ENCODE assay signal across 9 cellular contexts in genomic region chr2:96539215-96539920, GRCh38. TPM values are rescaled to one million over a fixed set of nuclear protein-coding genes. Genes with fewer than 3 reads are reported as not detected.
DNase-seq lines count a peak whose midpoint lies in the region; ATAC-seq and TF ChIP-seq lines count a peak whose summit lies in the region.
"Had no signal": no experiment of that assay in that cellular context is flagged by ENCODE, and none has a peak within 500 bp of the region (broad histone marks: within the 10 kb centered on the region; RNA-seq: fewer than 3 reads in every experiment).

No MANE protein-coding gene starts in this region.

- peaks cover 61% of the 10 kb centered on the region for H3K4me1 ChIP-seq in CD4-positive, CD25-positive, alpha-beta regulatory T cell (ENCODE audit: control insufficient read depth, insufficient read depth, low read length, poor library complexity, severe bottlenecking)
- peaks cover 13% of the 10 kb centered on the region for H3K4me1 ChIP-seq in colonic mucosa
- peaks cover 11 to 12% of the 10 kb centered on the region in 2 donors for H3K4me1 ChIP-seq in neuronal stem cell (ENCODE audit: control insufficient read depth in 2 of 2, insufficient read depth in 1 of 2, low read depth in 1 of 2, low read length in 2 of 2)

- no peak for DNase-seq in CD4-positive, CD25-positive, alpha-beta regulatory T cell
- DNase-seq in HFF-Myc (ENCODE audit: extremely low read depth, low read depth) (no peak), colonic mucosa (no peak), neuronal stem cell (ENCODE audit: low spot score) (no peak), GM20000 (ENCODE audit: low spot score) (no peak), NCI-H748 (lab: John Stamatoyannopoulos, UW; ENCODE audit: unreplicated experiment) (no peak), COLO668 (lab: John Stamatoyannopoulos, UW; ENCODE audit: unreplicated experiment) (no peak)
- DNase-seq: DMS79 treated with DMSO at 0.1 percent for 48 hours had no signal

- WGBS in neuronal stem cell (ENCODE audit: extremely low coverage in 2 of 2, insufficient read length in 2 of 2, insufficient replicate concordance in 1 of 2), 2 donors, result no CpG with 5 or more reads among the region's 9 CpGs

- peaks cover 17% of the 10 kb centered on the region for H3K36me3 Mint-ChIP-seq in CD4-positive, CD25-positive, alpha-beta regulatory T cell

- H3K36me3 ChIP-seq in CD4-positive, CD25-positive, alpha-beta regulatory T cell (ENCODE audit: control insufficient read depth, insufficient read depth, low read length), result peaks cover 28% of the 10 kb centered on the region
- H3K36me3 ChIP-seq in colonic mucosa (no peaks in the 10 kb centered on the region), neuronal stem cell (replicated peaks in 1 of 2; ENCODE audit: control insufficient read depth in 2 of 2, insufficient read depth in 2 of 2, low read length in 2 of 2) (no peaks in the 10 kb centered on the region)

- H3K9me3 Mint-ChIP-seq in CD4-positive, CD25-positive, alpha-beta regulatory T cell, result no peaks in the 10 kb centered on the region

- H3K9me3 ChIP-seq in CD4-positive, CD25-positive, alpha-beta regulatory T cell (ENCODE audit: control insufficient read depth in 2 of 2, low read length in 2 of 2), result no peaks in the 10 kb centered on the region
- H3K9me3 ChIP-seq in colonic mucosa (no peaks in the 10 kb centered on the region), neuronal stem cell (replicated peaks in 1 of 2; ENCODE audit: control insufficient read depth in 2 of 2, insufficient read depth in 1 of 2, low read depth in 1 of 2, low read length in 2 of 2) (peaks cover 0 to 6% of the 10 kb centered on the region in 2 donors)

- no peak overlapping the region for H3K4me2 ChIP-seq in neuronal stem cell (ENCODE audit: insufficient read depth, low read length, poor library complexity, severe bottlenecking)

- no peak overlapping the region for H2BK120ac ChIP-seq in neuronal stem cell (ENCODE audit: low read depth, low read length)

- H3K9ac ChIP-seq in colonic mucosa (ENCODE audit: low read depth in 2 of 2, low read length in 2 of 2) (peak overlapping the region; percentile 13 to 58), neuronal stem cell (ENCODE audit: low read depth, low read length, poor library complexity) (no peak overlapping the region)

- H2AK5ac ChIP-seq in neuronal stem cell (ENCODE audit: low read depth, low read length), result no peak overlapping the region

- H2BK12ac ChIP-seq in neuronal stem cell (ENCODE audit: low read length), result no peak overlapping the region

- H3K27ac ChIP-seq in CD4-positive, CD25-positive, alpha-beta regulatory T cell (ENCODE audit: insufficient read depth, low read length, poor library complexity, severe bottlenecking), result peak overlapping the region; percentile 98
- H3K27ac ChIP-seq in colonic mucosa (peak overlapping the region; percentile 95), neuronal stem cell (replicated peaks; ENCODE audit: low read length) (no peak overlapping the region)

- intact Hi-C loops in colonic mucosa (cut with DNase I), result no loop called here

- no peak overlapping the region for H4K8ac ChIP-seq in neuronal stem cell (ENCODE audit: low read depth, low read length)

- peak overlapping the region; percentile 20 for H3K18ac ChIP-seq in neuronal stem cell (ENCODE audit: low read length)

- no peak overlapping the region for H3K23ac ChIP-seq in neuronal stem cell (ENCODE audit: low read depth, low read length, poor library complexity)

- H3K79me1 ChIP-seq in neuronal stem cell (ENCODE audit: low read depth, low read length), result no peaks in the 10 kb centered on the region

- peak overlapping the region; percentile 98 to 100 (median 99) for H3K27ac Mint-ChIP-seq in CD4-positive, CD25-positive, alpha-beta regulatory T cell

- no peak overlapping the region for H4K91ac ChIP-seq in neuronal stem cell (ENCODE audit: low read depth, low read length, poor library complexity)

- peak overlapping the region; percentile 90 to 98 (median 96) for H3K4me3 Mint-ChIP-seq in CD4-positive, CD25-positive, alpha-beta regulatory T cell

- no peak for ATAC-seq in CD4-positive, CD25-positive, alpha-beta regulatory T cell (ENCODE audit: low read depth in 2 of 2)
- ATAC-seq in HG02678 (IDR thresholded peaks at IDR 0.05; ENCODE audit: unreplicated experiment), result no peak

- peaks cover 4% of the 10 kb centered on the region for H3K27me3 Mint-ChIP-seq in CD4-positive, CD25-positive, alpha-beta regulatory T cell

- no peak overlapping the region for H2AFZ ChIP-seq in neuronal stem cell (ENCODE audit: low read length)

- no peak overlapping the region for H2BK5ac ChIP-seq in neuronal stem cell (ENCODE audit: low read length)

- no peaks in the 10 kb centered on the region for H3K27me3 ChIP-seq in CD4-positive, CD25-positive, alpha-beta regulatory T cell (ENCODE audit: control insufficient read depth, insufficient read depth, low read length)
- H3K27me3 ChIP-seq in colonic mucosa (no peaks in the 10 kb centered on the region), neuronal stem cell (ENCODE audit: control insufficient read depth in 3 of 3, insufficient read depth in 3 of 3, low read depth in 1 of 3, low read length in 3 of 3) (peaks cover 8 to 36% (median 9%) of the 10 kb centered on the region in 3 experiments)

- no peak overlapping the region for H3K4ac ChIP-seq in neuronal stem cell (ENCODE audit: low read length)

- no peak overlapping the region for H3K14ac ChIP-seq in neuronal stem cell (ENCODE audit: low read length)

- TF ChIP-seq CTCF in HFF-Myc (IDR thresholded peaks at IDR 0.05; ENCODE audit: low read depth, low read length, missing control alignments), result no peak
- TF ChIP-seq CTCF in colonic mucosa (IDR thresholded peaks at IDR 0.05), result no peak
- TF ChIP-seq CTCF in GM20000 (IDR thresholded peaks at IDR 0.05; ENCODE audit: extremely low read depth, missing control alignments), result no peak

- peak overlapping the region; percentile 90 for H3K4me3 ChIP-seq in CD4-positive, CD25-positive, alpha-beta regulatory T cell (ENCODE audit: low read depth, low read length)
- H3K4me3 ChIP-seq in HFF-Myc (replicated peaks; ENCODE audit: low read depth, low read length) (peak overlapping the region; percentile 76), colonic mucosa (peak overlapping the region; percentile 74), neuronal stem cell (ENCODE audit: low read length in 2 of 2) (no peak overlapping the region)

- peaks cover 12 to 72% (median 51%) of the 10 kb centered on the region in 4 donors for H3K4me1 Mint-ChIP-seq in CD4-positive, CD25-positive, alpha-beta regulatory T cell

- no peak overlapping the region for H2BK15ac ChIP-seq in neuronal stem cell (ENCODE audit: low read length)

RNA-seq across cellular contexts. Expression of gene ARID5A, which starts 2.8 kb away (rescaled TPM):
- total RNA-seq in CD4-positive, CD25-positive, alpha-beta regulatory T cell, result 180 TPM
- 10 to 100 TPM; 63.5 to 85.6 (median 73.6) TPM for polyA plus RNA-seq in CD4-positive, CD25-positive, alpha-beta regulatory T cell
- total RNA-seq in colonic mucosa, result 10 to 100 TPM in 1 of 2 donors, 1 to 10 TPM in 1; 6.9 to 16.4 TPM
- polyA plus RNA-seq in neuronal stem cell (2013, experiment 1 of 2), result 1.7 TPM
- polyA plus RNA-seq in neuronal stem cell (2013, experiment 2 of 2), result 1.5 TPM

RNA-seq across cellular contexts. Expression of gene NEURL3, which starts 34.2 kb away (rescaled TPM):
- total RNA-seq in CD4-positive, CD25-positive, alpha-beta regulatory T cell, result not detected
- under 1 TPM in 1 of 4 donors, not detected in 3; 0.18 TPM for polyA plus RNA-seq in CD4-positive, CD25-positive, alpha-beta regulatory T cell
- 1 to 10 TPM; 2.5 to 2.6 TPM for total RNA-seq in colonic mucosa
- 0.06 TPM for polyA plus RNA-seq in neuronal stem cell (2013, experiment 1 of 2)
- not detected for polyA plus RNA-seq in neuronal stem cell (2013, experiment 2 of 2)

Comparison
In these comparisons a context has a peak if more than half of its experiments do, and no peak if none do; other contexts are left out.
1. H3K4me3 ChIP-seq: peak in CD4-positive, CD25-positive, alpha-beta regulatory T cell (single experiment), HFF-Myc (single experiment) and colonic mucosa (single experiment); none in neuronal stem cell (0 of 2).
2. RNA of gene ARID5A, which starts 2.8 kb away (total RNA-seq): 180 TPM in CD4-positive, CD25-positive, alpha-beta regulatory T cell (single experiment); 6.9 to 16.4 TPM in colonic mucosa; every median in the first group is over 10 times any median in the second.